In the genomic region with DNA sequence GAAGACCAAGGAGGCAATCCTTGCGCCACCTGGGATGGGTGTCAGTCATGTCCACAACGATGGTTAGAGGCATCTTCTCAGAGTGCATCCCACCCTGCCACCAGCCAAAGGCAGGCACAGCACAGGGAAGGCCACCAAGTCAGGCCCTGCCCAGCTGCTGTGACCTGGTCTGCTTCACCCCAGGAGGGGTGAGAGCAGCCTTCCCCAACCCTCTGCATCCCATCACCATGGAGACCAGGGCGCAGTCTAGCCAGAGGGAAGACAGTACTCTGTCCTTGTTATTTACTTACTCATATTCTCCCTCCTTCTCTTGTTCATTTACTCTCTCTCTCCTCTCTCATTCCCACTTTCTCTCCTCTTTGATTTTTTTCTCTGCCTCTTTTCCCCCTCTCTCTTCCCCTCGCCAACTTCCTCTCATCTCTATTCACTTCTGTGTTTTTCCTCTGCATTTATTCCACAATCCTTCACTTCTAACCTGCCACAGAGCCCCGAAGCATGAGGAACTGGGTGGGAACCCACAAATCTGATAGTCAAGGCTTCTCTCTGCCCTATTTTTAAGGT, we compare ENCODE assay signal across 28 cellular contexts.
"Had no signal": no experiment of that assay in that cellular context is flagged by ENCODE, and none has a peak within 500 bp of the region (broad histone marks: within the 10 kb centered on the region; RNA-seq: fewer than 3 reads in every experiment).

No MANE protein-coding gene starts in this region.

- H3K36me3 ChIP-seq: SJCRH30 had no signal

- H3K9me3 Mint-ChIP-seq: activated B cell treated with CpG ODN at 0.5 μM for 24 hours; activated CD4-positive, alpha-beta memory T cell treated with anti-CD3 and anti-CD28 coated beads, Interleukin-2, amount 10 ng/mL, durations not matched to agents 7 days and 5 days; activated naive CD4-positive, alpha-beta T cell treated with anti-CD3 and anti-CD28 coated beads, Interleukin-2, amount 10 ng/mL, durations not matched to agents 7 days and 5 days; activated naive CD8-positive, alpha-beta T cell treated with anti-CD3 and anti-CD28 coated beads for 36 hours; activated T-helper 2 cell treated with anti-CD3 and anti-CD28 coated beads, Interferon-gamma antibody, Interleukin-2, Interleukin-4, amounts not matched to agents 10 μg/mL and 5 μg/mL and 100 μg/mL, durations not matched to agents 14 hours and 24 hours and 36 hours had no signal

- ATAC-seq: K562, Right ventricle myocardium inferior had no signal

- H3K27ac ChIP-seq: SJCRH30 had no signal

- H3K27me3 Mint-ChIP-seq: activated B cell treated with CpG ODN at 0.5 μM for 24 hours; activated CD4-positive, alpha-beta memory T cell treated with anti-CD3 and anti-CD28 coated beads, Interleukin-2, amount 10 ng/mL, durations not matched to agents 7 days and 5 days; activated naive CD8-positive, alpha-beta T cell treated with anti-CD3 and anti-CD28 coated beads for 36 hours had no signal

- H3K9me3 ChIP-seq: SJCRH30, SK-N-SH had no signal

- H3K27ac Mint-ChIP-seq: activated B cell treated with CpG ODN at 0.5 μM for 24 hours; activated CD4-positive, alpha-beta memory T cell treated with anti-CD3 and anti-CD28 coated beads, Interleukin-2, amount 10 ng/mL, durations not matched to agents 7 days and 5 days; activated naive CD4-positive, alpha-beta T cell treated with anti-CD3 and anti-CD28 coated beads, Interleukin-2, amount 10 ng/mL, durations not matched to agents 7 days and 5 days; activated naive CD8-positive, alpha-beta T cell treated with anti-CD3 and anti-CD28 coated beads for 36 hours; activated T-helper 2 cell treated with anti-CD3 and anti-CD28 coated beads, Interferon-gamma antibody, Interleukin-2, Interleukin-4, amounts not matched to agents 10 μg/mL and 5 μg/mL and 100 μg/mL, durations not matched to agents 14 hours and 24 hours and 36 hours had no signal

- H3K4me1 ChIP-seq: SJCRH30 had no signal

- H3K36me3 Mint-ChIP-seq: activated naive CD4-positive, alpha-beta T cell treated with anti-CD3 and anti-CD28 coated beads, Interleukin-2, amount 10 ng/mL, durations not matched to agents 7 days and 5 days; activated naive CD8-positive, alpha-beta T cell treated with anti-CD3 and anti-CD28 coated beads for 36 hours had no signal

- DNase-seq: activated B cell treated with CpG ODN at 0.5 μM for 24 hours; activated CD4-positive, alpha-beta memory T cell treated with anti-CD3 and anti-CD28 coated beads, Interleukin-2, amount 10 ng/mL, durations not matched to agents 7 days and 5 days; activated CD4-positive, alpha-beta T cell treated with anti-CD3 and anti-CD28 coated beads for 1 hour; activated CD4-positive, alpha-beta T cell treated with anti-CD3 and anti-CD28 coated beads, Interleukin-2, amount 50 U/mL, for 1 hour; activated gamma-delta T cell treated with Interleukin-2 at 50 U/mL for 16 hours; activated naive CD4-positive, alpha-beta T cell treated with anti-CD3 and anti-CD28 coated beads, Interleukin-2, amount 10 ng/mL, durations not matched to agents 7 days and 5 days; activated naive CD8-positive, alpha-beta T cell treated with anti-CD3 and anti-CD28 coated beads for 36 hours; activated T-cell treated with anti-CD3 and anti-CD28 coated beads for 4 hours; activated T-cell treated with anti-CD3 and anti-CD28 coated beads, Interleukin-2, amount 50 U/mL, for 48 hours; Karpas-422; MM.1S; NCI-H1105; NCI-H1436; NCI-H1694 treated with DMSO at 0.1 percent for 48 hours; NCI-H2081 treated with DMSO at 0.1 percent for 48 hours; NCI-H2171; NCI-H2227 treated with DMSO at 0.1 percent for 48 hours; NCI-H446 treated with DMSO at 0.1 percent for 48 hours; NCI-H524 treated with DMSO at 0.1 percent for 48 hours; NCI-H748 treated with DMSO at 0.1 percent for 48 hours; SJCRH30; SK-N-SH; SW 1271; T-helper 2 cell; T1000 had no signal

- H3K4me3 Mint-ChIP-seq: activated B cell treated with CpG ODN at 0.5 μM for 24 hours; activated CD4-positive, alpha-beta memory T cell treated with anti-CD3 and anti-CD28 coated beads, Interleukin-2, amount 10 ng/mL, durations not matched to agents 7 days and 5 days; activated naive CD4-positive, alpha-beta T cell treated with anti-CD3 and anti-CD28 coated beads, Interleukin-2, amount 10 ng/mL, durations not matched to agents 7 days and 5 days; activated naive CD8-positive, alpha-beta T cell treated with anti-CD3 and anti-CD28 coated beads for 36 hours had no signal

- H3K27me3 ChIP-seq: SJCRH30 had no signal

- H3K4me3 ChIP-seq: K562, SJCRH30 had no signal

- H3K4me1 Mint-ChIP-seq: activated B cell treated with CpG ODN at 0.5 μM for 24 hours; activated CD4-positive, alpha-beta memory T cell treated with anti-CD3 and anti-CD28 coated beads, Interleukin-2, amount 10 ng/mL, durations not matched to agents 7 days and 5 days; activated naive CD8-positive, alpha-beta T cell treated with anti-CD3 and anti-CD28 coated beads for 36 hours had no signal
